Comparison of ENCODE assay signal across 1 cellular context in the genomic region with DNA sequence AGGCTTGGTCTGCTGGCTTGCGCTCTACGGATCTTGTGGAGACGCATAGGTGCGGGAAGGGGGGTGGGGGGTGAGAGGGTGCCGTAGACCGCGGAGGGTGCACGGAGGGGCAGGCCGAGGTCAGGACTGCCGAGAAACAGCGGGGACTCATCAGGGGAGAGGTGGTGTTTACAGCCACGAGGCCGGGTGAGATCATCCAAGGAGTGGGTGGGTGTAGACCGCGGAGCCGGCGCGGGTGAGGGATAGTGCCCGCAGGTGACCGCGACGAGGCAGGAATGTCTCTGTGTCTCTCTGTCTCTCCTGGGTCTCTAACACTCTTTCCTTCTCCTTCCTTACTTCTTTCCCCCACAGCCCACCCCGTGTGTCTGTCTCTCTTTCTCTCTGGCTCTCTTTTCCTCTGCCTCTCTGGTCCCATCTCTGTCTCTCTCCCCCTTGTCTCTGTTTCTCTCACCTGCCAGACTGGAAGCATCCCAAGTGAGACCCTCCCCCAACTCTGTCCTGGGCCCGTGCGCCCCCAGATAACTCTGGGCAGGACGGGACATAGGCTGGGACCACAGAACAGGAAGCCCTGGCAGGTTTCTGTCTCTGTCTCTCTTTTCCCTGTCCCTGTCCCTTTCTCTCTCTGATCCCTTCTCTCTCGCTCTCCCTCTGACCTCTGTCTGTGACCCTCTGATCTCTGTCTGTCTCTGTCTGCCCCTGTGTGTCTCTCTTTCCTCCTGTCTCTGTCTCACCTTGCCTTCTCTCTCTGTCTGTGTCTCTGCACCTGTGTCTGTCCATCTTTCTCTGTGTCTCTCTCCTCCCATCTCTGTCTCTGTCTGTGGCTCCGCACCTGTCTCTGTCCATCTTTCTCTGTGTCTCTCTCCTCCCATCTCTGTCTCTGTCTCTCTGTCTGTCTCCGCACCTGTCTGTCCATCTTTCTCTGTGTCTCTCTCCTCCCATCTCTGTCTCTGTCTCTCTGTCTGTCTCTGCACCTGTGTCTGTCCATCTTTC.
A peak's percentile ranks its signal among the peaks of the same experiment; 100 is the strongest.
TF ChIP-seq lines count a peak whose summit lies in the region.

No MANE protein-coding gene starts in this region.

TF ChIP-seq in endothelial cell of umbilical vein, 7 proteins besides CTCF, POLR2A, EP300 and RAD21:
- TF ChIP-seq JUN (IDR thresholded peaks at IDR 0.05; ENCODE audit: borderline replicate concordance, insufficient read depth, insufficient read length, low read depth) = no peak
- peak; percentile 50 for TF ChIP-seq EZH2 (IDR thresholded peaks at IDR 0.05; ENCODE audit: borderline replicate concordance, low read depth, low read length, severe bottlenecking)
